In genomic region chr5:138352071-138352721, GRCh38 we compare ENCODE assay signal across 8 cellular contexts. TPM values are rescaled to one million over a fixed set of nuclear protein-coding genes. Genes with fewer than 3 reads are reported as not detected.
DNase-seq lines count a peak whose midpoint lies in the region; ATAC-seq and TF ChIP-seq lines count a peak whose summit lies in the region.

A gene with protein sequence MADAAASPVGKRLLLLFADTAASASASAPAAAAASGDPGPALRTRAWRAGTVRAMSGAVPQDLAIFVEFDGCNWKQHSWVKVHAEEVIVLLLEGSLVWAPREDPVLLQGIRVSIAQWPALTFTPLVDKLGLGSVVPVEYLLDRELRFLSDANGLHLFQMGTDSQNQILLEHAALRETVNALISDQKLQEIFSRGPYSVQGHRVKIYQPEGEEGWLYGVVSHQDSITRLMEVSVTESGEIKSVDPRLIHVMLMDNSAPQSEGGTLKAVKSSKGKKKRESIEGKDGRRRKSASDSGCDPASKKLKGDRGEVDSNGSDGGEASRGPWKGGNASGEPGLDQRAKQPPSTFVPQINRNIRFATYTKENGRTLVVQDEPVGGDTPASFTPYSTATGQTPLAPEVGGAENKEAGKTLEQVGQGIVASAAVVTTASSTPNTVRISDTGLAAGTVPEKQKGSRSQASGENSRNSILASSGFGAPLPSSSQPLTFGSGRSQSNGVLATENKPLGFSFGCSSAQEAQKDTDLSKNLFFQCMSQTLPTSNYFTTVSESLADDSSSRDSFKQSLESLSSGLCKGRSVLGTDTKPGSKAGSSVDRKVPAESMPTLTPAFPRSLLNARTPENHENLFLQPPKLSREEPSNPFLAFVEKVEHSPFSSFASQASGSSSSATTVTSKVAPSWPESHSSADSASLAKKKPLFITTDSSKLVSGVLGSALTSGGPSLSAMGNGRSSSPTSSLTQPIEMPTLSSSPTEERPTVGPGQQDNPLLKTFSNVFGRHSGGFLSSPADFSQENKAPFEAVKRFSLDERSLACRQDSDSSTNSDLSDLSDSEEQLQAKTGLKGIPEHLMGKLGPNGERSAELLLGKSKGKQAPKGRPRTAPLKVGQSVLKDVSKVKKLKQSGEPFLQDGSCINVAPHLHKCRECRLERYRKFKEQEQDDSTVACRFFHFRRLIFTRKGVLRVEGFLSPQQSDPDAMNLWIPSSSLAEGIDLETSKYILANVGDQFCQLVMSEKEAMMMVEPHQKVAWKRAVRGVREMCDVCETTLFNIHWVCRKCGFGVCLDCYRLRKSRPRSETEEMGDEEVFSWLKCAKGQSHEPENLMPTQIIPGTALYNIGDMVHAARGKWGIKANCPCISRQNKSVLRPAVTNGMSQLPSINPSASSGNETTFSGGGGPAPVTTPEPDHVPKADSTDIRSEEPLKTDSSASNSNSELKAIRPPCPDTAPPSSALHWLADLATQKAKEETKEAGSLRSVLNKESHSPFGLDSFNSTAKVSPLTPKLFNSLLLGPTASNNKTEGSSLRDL (N-terminal part only) (plus strand): TSS chr5:138352685. CDS start chr5:138352796, 111 bp downstream.

- TF ChIP-seq CTCF in gastroesophageal sphincter (IDR thresholded peaks at IDR 0.05), result peak; percentile 89 to 100 (median 100)

- no peak for TF ChIP-seq POLR2A in gastroesophageal sphincter (IDR thresholded peaks at IDR 0.05)

- H3K36me3 ChIP-seq in ES-I3 (ENCODE audit: insufficient read depth, low read length) (peaks cover 2% of the 10 kb centered on the region; the same call in 1 of the 2 replicates), H7 (replicated peaks; ENCODE audit: control insufficient read depth, insufficient read depth, low read length) (peaks cover 9% of the 10 kb centered on the region), MG63 (peaks cover 47% of the 10 kb centered on the region), gastroesophageal sphincter (peaks cover 0 to 23% of the 10 kb centered on the region in 2 donors)

- peak; percentile 92 for ATAC-seq in gastroesophageal sphincter

- WGBS in gastroesophageal sphincter (ENCODE audit: low coverage in 1 of 2), 2 donors, result 60 to 100% methylated on average over 1 to 3 of the region's 30 CpGs

- TF ChIP-seq EP300 in gastroesophageal sphincter (IDR thresholded peaks at IDR 0.05), result no peak

- H3K4me1 ChIP-seq in ES-I3 (ENCODE audit: insufficient read depth, low read length) (peaks cover 3% of the 10 kb centered on the region), gastroesophageal sphincter (peaks cover 0 to 36% (median 15%) of the 10 kb centered on the region in 3 donors)

- peak within 1 kb of the TSS; percentile 93 to 99 (median 96) for H3K27ac ChIP-seq in gastroesophageal sphincter
- peak within 1 kb of the TSS; percentile 92 for H3K27ac ChIP-seq in substantia nigra (ENCODE audit: low read depth, low read length, poor library complexity, severe bottlenecking)

- peak within 1 kb of the TSS; percentile 88 for H3K4me3 ChIP-seq in H7 (ENCODE audit: insufficient read depth, low read depth, low read length)
- H3K4me3 ChIP-seq in MG63, result peak within 1 kb of the TSS; percentile 80
- peak within 1 kb of the TSS; percentile 94 to 96 for H3K4me3 ChIP-seq in gastroesophageal sphincter

- peak within 1 kb of the TSS; percentile 88 for H3K9ac ChIP-seq in ES-I3 (ENCODE audit: low read depth, low read length)

- H3K27me3 ChIP-seq in H7 (ENCODE audit: control insufficient read depth, insufficient read depth, low read length) (no peaks in the 10 kb centered on the region), MG63 (no peaks in the 10 kb centered on the region), gastroesophageal sphincter (no peaks in the 10 kb centered on the region)

- DNase-seq in H7 (peak; percentile 99), MG63 (peak; percentile 90), SK-N-DZ (ENCODE audit: low spot score) (peak; percentile 84), nucleus accumbens (lab: John Stamatoyannopoulos, UW) (peak in 42 of 56 donors; percentile 25 to 88 (median 69)), substantia nigra (lab: John Stamatoyannopoulos, UW) (peak in 38 of 49 donors; percentile 29 to 83 (median 64))
- DNase-seq in activated naive CD4-positive, alpha-beta T cell treated with Interleukin-2 at 50 U/mL for 16 hours, result peak; percentile 94

- H3K9me3 ChIP-seq in ES-I3 (ENCODE audit: control insufficient read depth, insufficient read depth, low read length) (no peaks in the 10 kb centered on the region), MG63 (peaks cover 9% of the 10 kb centered on the region), gastroesophageal sphincter (no peaks in the 10 kb centered on the region)

RNA-seq across cellular contexts. Expression of the gene that starts here (rescaled TPM):
- 55.6 and 74.8 TPM in 2 replicates for total RNA-seq in H7 (2014; rRNA removed; shearing (Covaris generic))
- 41.6 and 42.9 TPM in 2 replicates for total RNA-seq in MG63 (2014; rRNA removed; shearing (Covaris generic); ENCODE audit: low replicate concordance)
- 64.0 and 69.3 TPM in 2 replicates for polyA plus RNA-seq in SK-N-DZ (2014; cell fraction: cytosol; rRNA removed)
- 64.0 and 65.0 TPM in 2 replicates for polyA plus RNA-seq in SK-N-DZ (2014; cell fraction: nucleus; rRNA removed)
- total RNA-seq in gastroesophageal sphincter, result 10 to 100 TPM; 63.4 to 94.0 (median 77.8) TPM

Comparison
In these comparisons a context has a peak if more than half of its experiments do, and no peak if none do; other contexts are left out.
1. Peak in every context shown above with its lines: DNase-seq, ATAC-seq, H3K4me3 ChIP-seq and H3K27ac ChIP-seq.